ENCODE assay signal across 14 cellular contexts in the genomic region with DNA sequence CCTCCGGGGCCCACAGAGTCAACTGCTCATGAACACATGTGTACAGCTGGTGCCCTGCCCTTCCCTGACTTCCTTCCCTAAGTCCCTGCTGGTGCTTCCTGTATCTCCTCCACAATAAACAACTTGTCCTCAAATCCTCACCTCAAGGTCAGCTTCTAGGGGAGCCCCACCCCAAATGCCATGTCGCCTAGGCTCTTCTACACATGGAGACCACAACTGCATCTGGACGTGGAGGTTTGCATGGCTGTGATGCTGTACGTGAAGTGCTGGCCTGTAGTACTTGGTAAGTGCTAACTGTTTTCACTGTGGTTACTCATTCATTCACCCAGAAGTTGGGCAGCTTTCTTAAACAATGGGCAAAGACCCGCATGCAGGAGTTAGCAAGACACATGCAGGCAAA.
DNase-seq lines count a peak whose midpoint lies in the region; ATAC-seq and TF ChIP-seq lines count a peak whose summit lies in the region.
"Had no signal": no experiment of that assay in that cellular context is flagged by ENCODE, and none has a peak within 500 bp of the region (broad histone marks: within the 10 kb centered on the region; RNA-seq: fewer than 3 reads in every experiment).

No MANE protein-coding gene starts in this region.

- H3K4me2 ChIP-seq in PC-3 (ENCODE audit: low read length): no peak overlapping the region
- H3K4me2 ChIP-seq in neural progenitor cell: peak overlapping the region; percentile 22

- H2AFZ ChIP-seq in PC-3 (ENCODE audit: low read length) (no peak overlapping the region), neural progenitor cell (replicated peaks) (peak overlapping the region; percentile 34)
- H2AFZ ChIP-seq: GM23248 had no signal

- H3K27me3 Mint-ChIP-seq in endothelial cell (ENCODE audit: unreplicated experiment) (peaks cover 6% of the 10 kb centered on the region), neural progenitor cell (ENCODE audit: insufficient read depth, low read depth) (peaks cover 2% of the 10 kb centered on the region)
- H3K27me3 Mint-ChIP-seq: B cell; CD4-positive, alpha-beta T cell had no signal

- H3K9me2 ChIP-seq in PC-3 (replicated peaks; ENCODE audit: low read length): no peaks in the 10 kb centered on the region

- CTCF ChIA-PET in PC-3 (lab: Charles Lee): no interaction called here

- intact Hi-C loops in PC-3 (cut with micrococcal nuclease): no loop called here

- no peak overlapping the region for H3K4me3 ChIP-seq in PC-3 (ENCODE audit: low read length)
- no peak overlapping the region for H3K4me3 ChIP-seq in neural progenitor cell
- H3K4me3 ChIP-seq: GM23248, HAP-1 had no signal

- H3K79me2 ChIP-seq in PC-3 (ENCODE audit: low read length) (no peaks in the 10 kb centered on the region), neural progenitor cell (ENCODE audit: low read depth) (no peaks in the 10 kb centered on the region)

- H3K27ac ChIP-seq in PC-3 (ENCODE audit: low read length): no peak overlapping the region
- H3K27ac ChIP-seq in neural progenitor cell: no peak overlapping the region
- H3K27ac ChIP-seq: C4-2B, GM23248 had no signal

- H3K4me3 Mint-ChIP-seq in endothelial cell (ENCODE audit: unreplicated experiment) (peak overlapping the region; percentile 47), neural progenitor cell (no peak overlapping the region)
- H3K4me3 Mint-ChIP-seq in stimulated activated effector memory CD8-positive, alpha-beta T cell treated with anti-CD3 and anti-CD28 coated beads, Interleukin-12 subunit alpha, Interleukin-12 subunit beta, amount 100 ng/mL, for 72 hours: no peak overlapping the region
- H3K4me3 Mint-ChIP-seq: B cell; CD4-positive, alpha-beta T cell had no signal

- no peaks in the 10 kb centered on the region for H4K20me1 ChIP-seq in PC-3 (ENCODE audit: low read length)
- no peaks in the 10 kb centered on the region for H4K20me1 ChIP-seq in neural progenitor cell (ENCODE audit: low read depth)

- no peak for TF ChIP-seq CTCF in PC-3 (conservative IDR thresholded peaks at IDR 0.05; ENCODE audit: low read depth, low read length)
- no peak for TF ChIP-seq CTCF in endothelial cell (IDR thresholded peaks at IDR 0.05; ENCODE audit: unreplicated experiment)
- no peak for TF ChIP-seq CTCF in neural progenitor cell (IDR thresholded peaks at IDR 0.05)

- H3F3A ChIP-seq in PC-3 (ENCODE audit: low read length, unreplicated experiment) (no peaks in the 10 kb centered on the region), neural progenitor cell (ENCODE audit: low read depth) (peaks cover 4% of the 10 kb centered on the region)

- H3K27me3 ChIP-seq in PC-3 (ENCODE audit: low read length) (no peaks in the 10 kb centered on the region), neural progenitor cell (no peaks in the 10 kb centered on the region)

- H3K9me3 Mint-ChIP-seq in endothelial cell (ENCODE audit: unreplicated experiment) (no peaks in the 10 kb centered on the region), neural progenitor cell (peaks cover 13% of the 10 kb centered on the region)
- no peaks in the 10 kb centered on the region for H3K9me3 Mint-ChIP-seq in stimulated activated effector memory CD8-positive, alpha-beta T cell treated with anti-CD3 and anti-CD28 coated beads, Interleukin-12 subunit alpha, Interleukin-12 subunit beta, amount 100 ng/mL, for 72 hours

- POLR2A ChIA-PET in PC-3 (lab: Charles Lee; ENCODE audit: unreplicated experiment): no interaction called here

- H3K9ac ChIP-seq in PC-3 (ENCODE audit: low read length): no peak overlapping the region
- no peak overlapping the region for H3K9ac ChIP-seq in neural progenitor cell
- H3K9ac ChIP-seq: GM23248 had no signal

- H3K4me1 ChIP-seq in PC-3 (ENCODE audit: insufficient read depth, low read length) (no peaks in the 10 kb centered on the region), neural progenitor cell (peaks cover 18% of the 10 kb centered on the region)
- H3K4me1 ChIP-seq: Caco-2, HAP-1 had no signal

- TSS peak; percentile 18 for BruUV-seq in PC-3 (replicated peaks; lab: Mats Ljungman, UMichigan)

- H3K36me3 Mint-ChIP-seq in endothelial cell (ENCODE audit: low read depth, unreplicated experiment) (peaks cover 6% of the 10 kb centered on the region), neural progenitor cell (no peaks in the 10 kb centered on the region)
- H3K36me3 Mint-ChIP-seq in stimulated activated effector memory CD8-positive, alpha-beta T cell treated with anti-CD3 and anti-CD28 coated beads, Interleukin-12 subunit alpha, Interleukin-12 subunit beta, amount 100 ng/mL, for 72 hours: no peaks in the 10 kb centered on the region

- H3K4me1 Mint-ChIP-seq in endothelial cell (ENCODE audit: unreplicated experiment) (peaks cover 9% of the 10 kb centered on the region), neural progenitor cell (no peaks in the 10 kb centered on the region)
- no peaks in the 10 kb centered on the region for H3K4me1 Mint-ChIP-seq in stimulated activated effector memory CD8-positive, alpha-beta T cell treated with anti-CD3 and anti-CD28 coated beads, Interleukin-12 subunit alpha, Interleukin-12 subunit beta, amount 100 ng/mL, for 72 hours
- H3K4me1 Mint-ChIP-seq: B cell had no signal

- no peak overlapping the region for H3K27ac Mint-ChIP-seq in endothelial cell (ENCODE audit: unreplicated experiment)
- H3K27ac Mint-ChIP-seq in neural progenitor cell: no peak overlapping the region
- no peak overlapping the region for H3K27ac Mint-ChIP-seq in stimulated activated effector memory CD8-positive, alpha-beta T cell treated with anti-CD3 and anti-CD28 coated beads, Interleukin-12 subunit alpha, Interleukin-12 subunit beta, amount 100 ng/mL, for 72 hours
- H3K27ac Mint-ChIP-seq: B cell; CD4-positive, alpha-beta T cell had no signal

- DNase-seq in PC-3: no peak
- DNase-seq in endothelial cell (ENCODE audit: low spot score): no peak
- no peak for DNase-seq in neural progenitor cell (ENCODE audit: low spot score)
- no peak for DNase-seq in stimulated activated effector memory CD8-positive, alpha-beta T cell treated with anti-CD3 and anti-CD28 coated beads, Interleukin-12 subunit alpha, Interleukin-12 subunit beta, amount 100 ng/mL, for 72 hours (ENCODE audit: low spot score in 2 of 2)
- no peak for DNase-seq in NCI-H2227 treated with DMSO at 0.1 percent for 48 hours (lab: John Stamatoyannopoulos, UW)
- DNase-seq in NCI-H345 treated with DMSO at 0.1 percent for 48 hours (lab: John Stamatoyannopoulos, UW; ENCODE audit: unreplicated experiment): no peak
- DNase-seq: Caco-2; CD4-positive, alpha-beta T cell; GM23248 had no signal

- no peak for ATAC-seq in PC-3
- peak; percentile 15 for ATAC-seq in stimulated activated effector memory CD8-positive, alpha-beta T cell treated with anti-CD3 and anti-CD28 coated beads, Interleukin-12 subunit alpha, Interleukin-12 subunit beta, amount 100 ng/mL, for 72 hours
- ATAC-seq in HG03571 (IDR thresholded peaks at IDR 0.05; ENCODE audit: unreplicated experiment): no peak
- no peak for ATAC-seq in HG03280 (IDR thresholded peaks at IDR 0.05; ENCODE audit: unreplicated experiment)

- H3K36me3 ChIP-seq in PC-3 (ENCODE audit: low read depth, low read length): 0 out of 2 replicates have a peak, but pooled peaks cover 6% of the 10 kb centered on the region
- H3K36me3 ChIP-seq in neural progenitor cell: no peaks in the 10 kb centered on the region
- H3K36me3 ChIP-seq: HAP-1 had no signal

- 0 out of 2 replicates have a peak, but pooled peaks cover 3% of the 10 kb centered on the region for H3K9me3 ChIP-seq in PC-3 (ENCODE audit: low read length)
- peaks cover 6% of the 10 kb centered on the region for H3K9me3 ChIP-seq in neural progenitor cell (ENCODE audit: low read depth)
- H3K9me3 ChIP-seq: HAP-1 had no signal
